In genomic region chr19:13020002-13020414, GRCh38 we compare ENCODE assay signal across 15 cellular contexts. TPM values are rescaled to one million over a fixed set of nuclear protein-coding genes. Genes with fewer than 3 reads are reported as not detected.
DNase-seq lines count a peak whose midpoint lies in the region; ATAC-seq and TF ChIP-seq lines count a peak whose summit lies in the region.
"Had no signal": no experiment of that assay in that cellular context is flagged by ENCODE, and none has a peak within 500 bp of the region (broad histone marks: within the 10 kb centered on the region; RNA-seq: fewer than 3 reads in every experiment).

No MANE protein-coding gene starts in this region.

- H3K9me3 Mint-ChIP-seq in activated naive CD4-positive, alpha-beta T cell treated with anti-CD3 and anti-CD28 coated beads, Interleukin-2, amount 10 ng/mL, durations not matched to agents 7 days and 5 days: no peaks in the 10 kb centered on the region

- H3K79me2 ChIP-seq in osteoblast (ENCODE audit: insufficient read depth, low read length): peaks cover 85% of the 10 kb centered on the region

- peaks cover 3% of the 10 kb centered on the region for H4K20me1 ChIP-seq in osteoblast (ENCODE audit: insufficient read depth, low read length)

- DNase-seq in heart right ventricle: no peak
- DNase-seq in Right ventricle myocardium superior: no peak
- DNase-seq in epithelial cell of prostate (ENCODE audit: low read depth, low spot score): no peak
- DNase-seq in osteoblast (ENCODE audit: insufficient read length, low spot score, missing footprints): peak; percentile 73
- DNase-seq in uterus: peak in 1 of 2 donors; percentile 20
- no peak for DNase-seq in activated gamma-delta T cell (lab: John Stamatoyannopoulos, UW)
- no peak for DNase-seq in activated naive CD4-positive, alpha-beta T cell treated with anti-CD3 and anti-CD28 coated beads, Interleukin-2, amount 10 ng/mL, durations not matched to agents 7 days and 5 days
- DNase-seq: amniotic stem cell, DMS153, NCI-H1417, NCI-H510A, right lobe of liver had no signal

- H3K9me3 ChIP-seq in heart right ventricle (no peaks in the 10 kb centered on the region), osteoblast (ENCODE audit: low read depth, low read length) (no peaks in the 10 kb centered on the region), uterus (no peaks in the 10 kb centered on the region)
- H3K9me3 ChIP-seq: right lobe of liver had no signal

- intact Hi-C loops in heart right ventricle (cut with DNase I): loop anchor here in 4 of 10 donors (5.0 kb wide), 2 partner anchors 37 to 42 kb away; no protein-coding TSS in a partner anchor
- intact Hi-C loops in Right ventricle myocardium superior (cut with DNase I): no loop called here
- intact Hi-C loops in uterus (cut with DNase I; ENCODE audit: low total_unique reads): no loop called here

- H3K36me3 Mint-ChIP-seq in activated naive CD4-positive, alpha-beta T cell treated with anti-CD3 and anti-CD28 coated beads, Interleukin-2, amount 10 ng/mL, durations not matched to agents 7 days and 5 days: peaks cover 2% of the 10 kb centered on the region

- H3K27me3 ChIP-seq in heart right ventricle: peaks cover 0 to 17% (median 0%) of the 10 kb centered on the region in 7 donors
- H3K27me3 ChIP-seq in osteoblast (ENCODE audit: insufficient read depth, low read length): no peaks in the 10 kb centered on the region
- no peaks in the 10 kb centered on the region for H3K27me3 ChIP-seq in uterus
- H3K27me3 ChIP-seq: right lobe of liver had no signal

- 60 to 74% methylated on average over 7 of the region's 7 CpGs for WGBS in heart right ventricle, 2 donors

- H3K36me3 ChIP-seq in heart right ventricle (no peaks in the 10 kb centered on the region), osteoblast (ENCODE audit: insufficient read depth, low read length) (peaks cover 5% of the 10 kb centered on the region), uterus (no peaks in the 10 kb centered on the region)
- H3K36me3 ChIP-seq: right lobe of liver had no signal

- TF ChIP-seq POLR2A in uterus (IDR thresholded peaks at IDR 0.05): no peak

- H3K4me3 ChIP-seq in heart right ventricle (no peak overlapping the region), osteoblast (ENCODE audit: insufficient read depth, low read length) (no peak overlapping the region), uterus (no peak overlapping the region)
- H3K4me3 ChIP-seq: right lobe of liver had no signal

- no peak overlapping the region for H3K4me3 Mint-ChIP-seq in activated naive CD4-positive, alpha-beta T cell treated with anti-CD3 and anti-CD28 coated beads, Interleukin-2, amount 10 ng/mL, durations not matched to agents 7 days and 5 days

- H3K27ac Mint-ChIP-seq in activated naive CD4-positive, alpha-beta T cell treated with anti-CD3 and anti-CD28 coated beads, Interleukin-2, amount 10 ng/mL, durations not matched to agents 7 days and 5 days: no peak overlapping the region

- ATAC-seq in heart right ventricle (no peak), Right ventricle myocardium superior (ENCODE audit: poor library complexity) (no peak), GM19328 (IDR thresholded peaks at IDR 0.05; ENCODE audit: unreplicated experiment) (no peak)
- ATAC-seq: HCT116, right lobe of liver had no signal

- peaks cover 23% of the 10 kb centered on the region for H3K4me1 Mint-ChIP-seq in activated naive CD4-positive, alpha-beta T cell treated with anti-CD3 and anti-CD28 coated beads, Interleukin-2, amount 10 ng/mL, durations not matched to agents 7 days and 5 days

- H3K27ac ChIP-seq in heart right ventricle (peak overlapping the region; percentile 79 to 96 (median 88)), epithelial cell of prostate (peak overlapping the region; percentile 81), osteoblast (ENCODE audit: low read depth, low read length) (peak overlapping the region; percentile 93), uterus (peak overlapping the region; percentile 95 to 99)
- H3K27ac ChIP-seq: right lobe of liver had no signal

- CTCF ChIA-PET in activated naive CD4-positive, alpha-beta T cell treated with anti-CD3 and anti-CD28 coated beads, Interleukin-2, amount 10 ng/mL, durations not matched to agents 7 days and 5 days (lab: Charles Lee): interaction anchor here (1.6 kb wide), 1 partner anchor 14 kb away, joined by 5 read pairs; no protein-coding TSS in a partner anchor

- TF ChIP-seq CTCF in heart right ventricle (IDR thresholded peaks at IDR 0.05) (no peak), osteoblast (IDR thresholded peaks at IDR 0.05; ENCODE audit: extremely low read depth, low read depth, low read length) (no peak), uterus (IDR thresholded peaks at IDR 0.05) (no peak)

- H3K27me3 Mint-ChIP-seq in activated naive CD4-positive, alpha-beta T cell treated with anti-CD3 and anti-CD28 coated beads, Interleukin-2, amount 10 ng/mL, durations not matched to agents 7 days and 5 days: peaks cover 94% of the 10 kb centered on the region

- H3K4me1 ChIP-seq in heart right ventricle: peaks cover 43 to 99% (median 87%) of the 10 kb centered on the region in 9 donors
- peaks cover 72% of the 10 kb centered on the region for H3K4me1 ChIP-seq in osteoblast (ENCODE audit: insufficient read depth, low read length)
- peaks cover 8 to 28% of the 10 kb centered on the region in 2 donors for H3K4me1 ChIP-seq in uterus

- H2AFZ ChIP-seq in osteoblast (ENCODE audit: low read length): no peak overlapping the region

- H3K4me2 ChIP-seq in osteoblast (ENCODE audit: insufficient read depth, low read length): peak overlapping the region; percentile 34

RNA-seq across cellular contexts. Expression of gene NFIX, which starts 24.7 kb away (rescaled TPM):
- total RNA-seq in heart right ventricle (100 to 1,000 TPM; 111 to 162 (median 145) TPM), Right ventricle myocardium superior (160 TPM), osteoblast (114 and 122 TPM in 2 replicates), uterus (100 to 1,000 TPM in 2 of 4 donors, 10 to 100 TPM in 2; 27.4 to 381 (median 78.4) TPM)
- polyA plus RNA-seq in heart right ventricle: 10 to 100 TPM; 16.8 to 34.2 TPM

RNA-seq across cellular contexts. Expression of gene DAND5, which starts 50.6 kb away (rescaled TPM):
- total RNA-seq in heart right ventricle (10 to 100 TPM in 5 of 10 donors, 1 to 10 TPM in 5; 7.3 to 14.4 (median 10.1) TPM), Right ventricle myocardium superior (9.1 TPM), osteoblast (not detected in 2 replicates), uterus (under 1 TPM in 1 of 4 donors, not detected in 3; 0.14 TPM)
- 1 to 10 TPM in 1 of 2 donors, under 1 TPM in 1; 0.71 to 4.2 TPM for polyA plus RNA-seq in heart right ventricle
- total RNA-seq: mononuclear cell, right lobe of liver had no signal
